8 cellular contexts compared by ENCODE assay signal in the genomic region with DNA sequence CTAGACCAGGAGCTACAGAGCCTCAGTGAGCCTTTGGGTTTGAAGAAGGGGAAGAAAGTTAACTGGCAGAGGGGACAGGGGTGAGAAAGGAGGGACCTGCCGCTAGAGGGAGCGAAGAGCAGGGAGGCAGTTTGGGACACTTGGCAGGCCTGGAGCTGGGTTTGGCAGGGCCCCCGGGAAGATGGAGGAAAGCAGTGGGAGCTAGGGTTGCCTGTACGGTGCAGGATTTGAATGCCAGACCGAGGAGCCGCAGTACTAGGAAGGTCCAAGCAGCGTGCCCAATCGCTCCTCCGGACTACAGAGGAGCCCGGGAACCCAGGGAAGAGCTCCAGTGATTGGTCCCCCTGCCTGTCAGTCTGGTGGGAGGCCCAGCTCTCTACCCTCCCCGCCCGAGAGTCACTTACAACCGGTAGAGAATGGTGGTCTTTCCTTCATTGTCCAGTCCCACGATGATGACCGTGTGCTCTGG. TPM values are rescaled to one million over a fixed set of nuclear protein-coding genes. Genes with fewer than 3 reads are reported as not detected.
DNase-seq lines count a peak whose midpoint lies in the region; FAIRE-seq and TF ChIP-seq lines count a peak whose summit lies in the region.

No MANE protein-coding gene starts in this region.

- intact Hi-C loops in head of caudate nucleus (cut with DNase I), result no loop called here
- intact Hi-C loops in testis (cut with DNase I; ENCODE audit: low total_unique reads), result no loop called here

- H3K9me3 Mint-ChIP-seq in activated naive CD4-positive, alpha-beta T cell treated with anti-CD3 and anti-CD28 coated beads, Interleukin-2, amount 50 U/mL, for 24 hours, result no peaks in the 10 kb centered on the region

- peak overlapping the region; percentile 90 for H3K4me3 Mint-ChIP-seq in activated naive CD4-positive, alpha-beta T cell treated with anti-CD3 and anti-CD28 coated beads, Interleukin-2, amount 50 U/mL, for 24 hours

- H3K36me3 Mint-ChIP-seq in activated naive CD4-positive, alpha-beta T cell treated with anti-CD3 and anti-CD28 coated beads, Interleukin-2, amount 50 U/mL, for 24 hours, result no peaks in the 10 kb centered on the region

- TF ChIP-seq RAD21 in Ishikawa (IDR thresholded peaks at IDR 0.05; ENCODE audit: low read depth), result peak; percentile 66

- no peak overlapping the region for H3K27ac ChIP-seq in SK-N-MC
- no peak overlapping the region for H3K27ac ChIP-seq in osteoblast (ENCODE audit: low read depth, low read length)
- no peak overlapping the region for H3K27ac ChIP-seq in testis

- H4K20me1 ChIP-seq in osteoblast (ENCODE audit: insufficient read depth, low read length), result no peaks in the 10 kb centered on the region

- no peak for TF ChIP-seq POLR2A in testis (IDR thresholded peaks at IDR 0.05)

- TF ChIP-seq CTCF in AG10803 (conservative IDR thresholded peaks at IDR 0.05; ENCODE audit: low read length), result peak; percentile 89
- peak; percentile 91 for TF ChIP-seq CTCF in osteoblast (IDR thresholded peaks at IDR 0.05; ENCODE audit: extremely low read depth, low read depth, low read length)
- TF ChIP-seq CTCF in testis (IDR thresholded peaks at IDR 0.05), result peak; percentile 28 to 71 (median 56)

- H3K27me3 Mint-ChIP-seq in activated naive CD4-positive, alpha-beta T cell treated with anti-CD3 and anti-CD28 coated beads, Interleukin-2, amount 50 U/mL, for 24 hours, result peaks cover 16% of the 10 kb centered on the region

- peak overlapping the region; percentile 95 for H2AFZ ChIP-seq in osteoblast (ENCODE audit: low read length)

- DNase-seq in AG10803 (ENCODE audit: low read depth), result peak; percentile 92
- DNase-seq in GM19239 (ENCODE audit: insufficient read length, low spot score), result peak; percentile 88
- peak; percentile 48 for DNase-seq in SK-N-MC (ENCODE audit: low read depth, low spot score)
- DNase-seq in head of caudate nucleus, result peak; percentile 38 to 85 (median 71)
- DNase-seq in osteoblast (ENCODE audit: insufficient read length, low spot score, missing footprints), result peak; percentile 100
- DNase-seq in testis, result peak; percentile 82

- H3K27me3 ChIP-seq in osteoblast (ENCODE audit: insufficient read depth, low read length) (peaks cover 24% of the 10 kb centered on the region), testis (no peaks in the 10 kb centered on the region)

- peak overlapping the region; percentile 59 for H3K9ac ChIP-seq in SK-N-MC (ENCODE audit: insufficient read length)

- peaks cover 3% of the 10 kb centered on the region for H3K4me1 ChIP-seq in osteoblast (ENCODE audit: insufficient read depth, low read length)
- peaks cover 4% of the 10 kb centered on the region for H3K4me1 ChIP-seq in testis

- H3K9me3 ChIP-seq in SK-N-MC (ENCODE audit: low read depth, low read length), result no peaks in the 10 kb centered on the region
- no peaks in the 10 kb centered on the region for H3K9me3 ChIP-seq in osteoblast (ENCODE audit: low read depth, low read length)
- no peaks in the 10 kb centered on the region for H3K9me3 ChIP-seq in testis

- peak overlapping the region; percentile 37 for H3K27ac Mint-ChIP-seq in activated naive CD4-positive, alpha-beta T cell treated with anti-CD3 and anti-CD28 coated beads, Interleukin-2, amount 50 U/mL, for 24 hours

- no peak for TF ChIP-seq EP300 in Ishikawa (IDR thresholded peaks at IDR 0.05; ENCODE audit: borderline replicate concordance)

- peaks cover 16% of the 10 kb centered on the region for H3K4me1 Mint-ChIP-seq in activated naive CD4-positive, alpha-beta T cell treated with anti-CD3 and anti-CD28 coated beads, Interleukin-2, amount 50 U/mL, for 24 hours

- H3K4me3 ChIP-seq in AG10803 (ENCODE audit: low read length), result peak overlapping the region; percentile 57
- H3K4me3 ChIP-seq in SK-N-MC, result peak overlapping the region; percentile 40
- peak overlapping the region; percentile 73 for H3K4me3 ChIP-seq in osteoblast (ENCODE audit: insufficient read depth, low read length)
- peak overlapping the region; percentile 36 to 43 for H3K4me3 ChIP-seq in testis

- H3K79me2 ChIP-seq in osteoblast (ENCODE audit: insufficient read depth, low read length), result no peaks in the 10 kb centered on the region

- H3K36me3 ChIP-seq in SK-N-MC (ENCODE audit: insufficient read depth, low read length) (no peaks in the 10 kb centered on the region), osteoblast (ENCODE audit: insufficient read depth, low read length) (no peaks in the 10 kb centered on the region), testis (ENCODE audit: low read depth, missing control alignments) (no peaks in the 10 kb centered on the region)

- peak; percentile 90 for FAIRE-seq in GM19239 (lab: Jason Lieb, UNC)

- H3K4me2 ChIP-seq in osteoblast (ENCODE audit: insufficient read depth, low read length), result peak overlapping the region; percentile 88

- WGBS in testis, 2 donors, result 0% methylated on average over 11 to 13 of the region's 15 CpGs

TF ChIP-seq in Ishikawa, 13 proteins besides CTCF, POLR2A, EP300 and RAD21:
- TF ChIP-seq NFIC (IDR thresholded peaks at IDR 0.05), result peak; percentile 26; the same call in 1 of the 2 replicates
- TF ChIP-seq, protein P1, sequence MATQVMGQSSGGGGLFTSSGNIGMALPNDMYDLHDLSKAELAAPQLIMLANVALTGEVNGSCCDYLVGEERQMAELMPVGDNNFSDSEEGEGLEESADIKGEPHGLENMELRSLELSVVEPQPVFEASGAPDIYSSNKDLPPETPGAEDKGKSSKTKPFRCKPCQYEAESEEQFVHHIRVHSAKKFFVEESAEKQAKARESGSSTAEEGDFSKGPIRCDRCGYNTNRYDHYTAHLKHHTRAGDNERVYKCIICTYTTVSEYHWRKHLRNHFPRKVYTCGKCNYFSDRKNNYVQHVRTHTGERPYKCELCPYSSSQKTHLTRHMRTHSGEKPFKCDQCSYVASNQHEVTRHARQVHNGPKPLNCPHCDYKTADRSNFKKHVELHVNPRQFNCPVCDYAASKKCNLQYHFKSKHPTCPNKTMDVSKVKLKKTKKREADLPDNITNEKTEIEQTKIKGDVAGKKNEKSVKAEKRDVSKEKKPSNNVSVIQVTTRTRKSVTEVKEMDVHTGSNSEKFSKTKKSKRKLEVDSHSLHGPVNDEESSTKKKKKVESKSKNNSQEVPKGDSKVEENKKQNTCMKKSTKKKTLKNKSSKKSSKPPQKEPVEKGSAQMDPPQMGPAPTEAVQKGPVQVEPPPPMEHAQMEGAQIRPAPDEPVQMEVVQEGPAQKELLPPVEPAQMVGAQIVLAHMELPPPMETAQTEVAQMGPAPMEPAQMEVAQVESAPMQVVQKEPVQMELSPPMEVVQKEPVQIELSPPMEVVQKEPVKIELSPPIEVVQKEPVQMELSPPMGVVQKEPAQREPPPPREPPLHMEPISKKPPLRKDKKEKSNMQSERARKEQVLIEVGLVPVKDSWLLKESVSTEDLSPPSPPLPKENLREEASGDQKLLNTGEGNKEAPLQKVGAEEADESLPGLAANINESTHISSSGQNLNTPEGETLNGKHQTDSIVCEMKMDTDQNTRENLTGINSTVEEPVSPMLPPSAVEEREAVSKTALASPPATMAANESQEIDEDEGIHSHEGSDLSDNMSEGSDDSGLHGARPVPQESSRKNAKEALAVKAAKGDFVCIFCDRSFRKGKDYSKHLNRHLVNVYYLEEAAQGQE (IDR thresholded peaks at IDR 0.05; ENCODE audit: low read depth), result no peak
- TF ChIP-seq TCF12 (IDR thresholded peaks at IDR 0.05; ENCODE audit: low read depth), result no peak
- TF ChIP-seq USF1 (IDR thresholded peaks at IDR 0.05), result no peak
- TF ChIP-seq CREB1 (IDR thresholded peaks at IDR 0.05; ENCODE audit: low read depth), result no peak

RNA-seq across cellular contexts. Expression of gene ARL5C, which starts 1.3 kb away (rescaled TPM):
- total RNA-seq in osteoblast (not detected in 2 replicates), testis (not detected)
- not detected for polyA plus RNA-seq in testis (ENCODE audit: insufficient read depth, low read depth, low replicate concordance)

RNA-seq across cellular contexts. Expression of gene PLXDC1, which starts 13.3 kb away (rescaled TPM):
- 2.9 and 3.8 TPM in 2 replicates for total RNA-seq in osteoblast
- 10 to 100 TPM in 1 of 2 donors, 1 to 10 TPM in 1; 9.6 to 14.8 TPM for total RNA-seq in testis
- polyA plus RNA-seq in testis (ENCODE audit: insufficient read depth, low read depth, low replicate concordance), result 40.5 TPM

RNA-seq across cellular contexts. Expression of gene CACNB1, which starts 32.8 kb away (rescaled TPM):
- total RNA-seq in osteoblast, result 5.8 and 7.4 TPM in 2 replicates
- total RNA-seq in testis, result 10 to 100 TPM; 18.1 to 19.8 TPM
- 11.3 TPM for polyA plus RNA-seq in testis (ENCODE audit: insufficient read depth, low read depth, low replicate concordance)

RNA-seq across cellular contexts. Expression of gene RPL19, which starts 35.4 kb away (rescaled TPM):
- 1,279 and 1,302 TPM in 2 replicates for total RNA-seq in osteoblast
- total RNA-seq in testis, result 1,000 to 10,000 TPM in 1 of 2 donors, 100 to 1,000 TPM in 1; 954 to 1,719 TPM
- polyA plus RNA-seq in testis (ENCODE audit: insufficient read depth, low read depth, low replicate concordance), result 1,741 TPM

Comparison
In these comparisons a context has a peak if more than half of its experiments do, and no peak if none do; other contexts are left out.
1. DNase-seq: peak in every context shown above with its lines; median percentile 100 in osteoblast; 92 in AG10803; 88 in GM19239; 82 in testis; 71 in head of caudate nucleus; 48 in SK-N-MC.